In the genomic region with DNA sequence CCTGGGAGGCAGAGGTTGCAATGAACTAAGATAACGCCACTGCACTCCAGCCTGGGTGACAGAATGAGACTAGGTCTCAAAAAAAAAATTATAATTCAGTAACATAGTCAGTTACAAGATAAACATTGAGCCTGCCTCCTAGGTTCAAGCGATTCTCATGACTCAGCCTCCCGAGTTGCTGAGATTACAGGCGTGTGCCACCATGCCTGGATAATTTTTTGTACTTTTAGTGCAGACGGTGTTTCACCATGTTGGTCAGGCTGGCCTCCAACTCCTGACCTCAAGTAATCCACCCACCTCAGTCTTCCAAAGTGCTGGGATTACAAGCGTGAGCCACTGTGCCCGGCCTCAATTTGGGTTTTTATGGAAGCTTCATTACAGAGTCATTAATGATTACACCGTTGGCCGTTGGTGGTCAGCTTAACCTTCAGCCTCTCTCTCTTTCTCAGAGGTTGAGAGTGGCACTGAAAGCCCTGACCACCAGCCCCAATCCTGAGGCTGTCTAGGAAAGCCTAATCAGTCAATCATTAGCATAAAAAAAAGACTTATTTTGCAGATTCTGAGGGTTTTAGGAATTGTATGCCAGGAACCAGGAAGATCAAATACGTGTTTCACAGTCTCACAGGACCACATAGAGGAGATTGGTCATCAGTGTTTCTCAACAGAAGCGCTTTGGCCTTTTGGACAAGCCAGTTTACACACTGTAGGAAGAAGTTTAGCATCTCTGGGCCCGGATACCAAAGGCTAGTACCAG, we compare ENCODE assay signal across 9 cellular contexts. TPM values are rescaled to one million over a fixed set of nuclear protein-coding genes. Genes with fewer than 3 reads are reported as not detected.
DNase-seq lines count a peak whose midpoint lies in the region; ATAC-seq and TF ChIP-seq lines count a peak whose summit lies in the region.
"Had no signal": no experiment of that assay in that cellular context is flagged by ENCODE, and none has a peak within 500 bp of the region (broad histone marks: within the 10 kb centered on the region; RNA-seq: fewer than 3 reads in every experiment).

No MANE protein-coding gene starts in this region.

- CTCF ChIA-PET in Panc1 (lab: Charles Lee), result no interaction called here

- no peaks in the 10 kb centered on the region for H3K9me3 Mint-ChIP-seq in T-helper 2 cell treated with Interferon-gamma antibody and Interleukin-4, amounts not matched to agents 5 μg/mL and 100 μg/mL, for 36 hours
- no peaks in the 10 kb centered on the region for H3K9me3 Mint-ChIP-seq in endodermal cell

- DNase-seq in T-helper 2 cell treated with Interferon-gamma antibody and Interleukin-4, amounts not matched to agents 5 μg/mL and 100 μg/mL, for 36 hours (ENCODE audit: low spot score), result no peak
- DNase-seq in T-helper 2 cell (no peak), Panc1 (ENCODE audit: low read depth, low spot score) (no peak), endodermal cell (peak; percentile 62), renal cortical epithelial cell (ENCODE audit: low read depth) (peak; percentile 95), NCI-H2029 (lab: John Stamatoyannopoulos, UW) (no peak), foreskin melanocyte (no peak)
- DNase-seq: Kasumi-1 had no signal

- H3K9me3 ChIP-seq in Panc1 (ENCODE audit: control insufficient read depth, insufficient read depth, low read depth, low read length) (no peaks in the 10 kb centered on the region), endodermal cell (ENCODE audit: control insufficient read depth, low read length) (no peaks in the 10 kb centered on the region)

- H3K27ac Mint-ChIP-seq in T-helper 2 cell treated with Interferon-gamma antibody and Interleukin-4, amounts not matched to agents 5 μg/mL and 100 μg/mL, for 36 hours, result peak overlapping the region; percentile 88
- H3K27ac Mint-ChIP-seq in endodermal cell, result no peak overlapping the region

- H3K4me3 Mint-ChIP-seq in T-helper 2 cell treated with Interferon-gamma antibody and Interleukin-4, amounts not matched to agents 5 μg/mL and 100 μg/mL, for 36 hours, result peak overlapping the region; percentile 86
- H3K4me3 Mint-ChIP-seq in endodermal cell, result peak overlapping the region; percentile 72

- H3K4me3 ChIP-seq in Panc1 (ENCODE audit: low read depth in 2 of 2, low read length in 2 of 2), result no peak overlapping the region
- H3K4me3 ChIP-seq in endodermal cell (ENCODE audit: low read length), result no peak overlapping the region

- no TSS peak for BruUV-seq in Panc1 (replicated peaks; lab: Mats Ljungman, UMichigan)

- H3K27me3 ChIP-seq in Panc1 (ENCODE audit: control insufficient read depth, insufficient read depth, low read length) (no peaks in the 10 kb centered on the region), endodermal cell (ENCODE audit: control insufficient read depth, insufficient read depth, low read length, poor library complexity, severe bottlenecking) (no peaks in the 10 kb centered on the region)

- no peaks in the 10 kb centered on the region for H3K36me3 ChIP-seq in Panc1 (ENCODE audit: control insufficient read depth, insufficient read depth, low read length)
- no peaks in the 10 kb centered on the region for H3K36me3 ChIP-seq in endodermal cell (ENCODE audit: control insufficient read depth, insufficient read depth, low read length)

- H3K36me3 Mint-ChIP-seq in T-helper 2 cell treated with Interferon-gamma antibody and Interleukin-4, amounts not matched to agents 5 μg/mL and 100 μg/mL, for 36 hours (ENCODE audit: low read depth), result no peaks in the 10 kb centered on the region
- no peaks in the 10 kb centered on the region for H3K36me3 Mint-ChIP-seq in endodermal cell (ENCODE audit: low read depth)

- peaks cover 18% of the 10 kb centered on the region for H3K4me1 Mint-ChIP-seq in T-helper 2 cell treated with Interferon-gamma antibody and Interleukin-4, amounts not matched to agents 5 μg/mL and 100 μg/mL, for 36 hours (ENCODE audit: low read depth)
- peaks cover 14% of the 10 kb centered on the region for H3K4me1 Mint-ChIP-seq in endodermal cell

- H3K4me1 ChIP-seq in Panc1 (ENCODE audit: control insufficient read depth, insufficient read depth, low read length) (peaks cover 5% of the 10 kb centered on the region; the same call in 1 of the 2 replicates), endodermal cell (ENCODE audit: control insufficient read depth, insufficient read depth, low read length) (no peaks in the 10 kb centered on the region)

- in situ Hi-C loops in Panc1 (cut with HindIII; ENCODE audit: low pct_unique_long_range_greater_than_20kb, low sequenced_read_pairs), result no loop called here

- intact Hi-C loops in Panc1 (cut with micrococcal nuclease; ENCODE audit: unreplicated experiment), result no loop called here

- no peak for ATAC-seq in Panc1
- ATAC-seq in HG03108 (IDR thresholded peaks at IDR 0.05; ENCODE audit: unreplicated experiment), result no peak

- TF ChIP-seq CTCF in Panc1 (IDR thresholded peaks at IDR 0.05) (no peak), endodermal cell (conservative IDR thresholded peaks at IDR 0.05) (no peak)

- POLR2A ChIA-PET in Panc1 (lab: Charles Lee), result no interaction called here

- H3K27me3 Mint-ChIP-seq in T-helper 2 cell treated with Interferon-gamma antibody and Interleukin-4, amounts not matched to agents 5 μg/mL and 100 μg/mL, for 36 hours (ENCODE audit: low read depth), result no peaks in the 10 kb centered on the region
- peaks cover 6% of the 10 kb centered on the region for H3K27me3 Mint-ChIP-seq in endodermal cell (ENCODE audit: insufficient read depth)

- no peak overlapping the region for H3K9ac ChIP-seq in endodermal cell (ENCODE audit: extremely low read depth, low read length, poor library complexity, severe bottlenecking)

- H3K27ac ChIP-seq in Panc1 (ENCODE audit: low read length) (peak overlapping the region; percentile 70), endodermal cell (ENCODE audit: low read depth, low read length) (no peak overlapping the region)

- WGBS in endodermal cell (ENCODE audit: insufficient coverage in 1 of 2, insufficient read length in 1 of 2), 2 experiments, result 91 to 93% methylated on average over 12 of the region's 12 CpGs

RNA-seq across cellular contexts. Expression of a gene that starts 1.3 kb away (rescaled TPM):
- 13.3 TPM for total RNA-seq in Panc1 (2021; ENCODE audit: unreplicated experiment)
- polyA plus RNA-seq in Panc1 (2012; ENCODE audit: insufficient read length), result 9.2 TPM
- total RNA-seq in endodermal cell, result 10 to 100 TPM; 18.1 to 25.3 TPM
- polyA plus RNA-seq in endodermal cell (2013, experiment 1 of 2), result 3.6 TPM
- 5.6 TPM for polyA plus RNA-seq in endodermal cell (2013, experiment 2 of 2)
- 1.4 and 7.6 TPM in 2 replicates for total RNA-seq in renal cortical epithelial cell

Comparison
In these comparisons a context has a peak if more than half of its experiments do, and no peak if none do; other contexts are left out.
1. DNase-seq: peak in endodermal cell (single experiment) and renal cortical epithelial cell (single experiment); none in T-helper 2 cell treated with Interferon-gamma antibody and Interleukin-4, amounts not matched to agents 5 μg/mL and 100 μg/mL, for 36 hours (single experiment), T-helper 2 cell (0 of 5), Panc1 (single experiment), NCI-H2029 (single experiment) and foreskin melanocyte (single experiment).